In the genomic region with DNA sequence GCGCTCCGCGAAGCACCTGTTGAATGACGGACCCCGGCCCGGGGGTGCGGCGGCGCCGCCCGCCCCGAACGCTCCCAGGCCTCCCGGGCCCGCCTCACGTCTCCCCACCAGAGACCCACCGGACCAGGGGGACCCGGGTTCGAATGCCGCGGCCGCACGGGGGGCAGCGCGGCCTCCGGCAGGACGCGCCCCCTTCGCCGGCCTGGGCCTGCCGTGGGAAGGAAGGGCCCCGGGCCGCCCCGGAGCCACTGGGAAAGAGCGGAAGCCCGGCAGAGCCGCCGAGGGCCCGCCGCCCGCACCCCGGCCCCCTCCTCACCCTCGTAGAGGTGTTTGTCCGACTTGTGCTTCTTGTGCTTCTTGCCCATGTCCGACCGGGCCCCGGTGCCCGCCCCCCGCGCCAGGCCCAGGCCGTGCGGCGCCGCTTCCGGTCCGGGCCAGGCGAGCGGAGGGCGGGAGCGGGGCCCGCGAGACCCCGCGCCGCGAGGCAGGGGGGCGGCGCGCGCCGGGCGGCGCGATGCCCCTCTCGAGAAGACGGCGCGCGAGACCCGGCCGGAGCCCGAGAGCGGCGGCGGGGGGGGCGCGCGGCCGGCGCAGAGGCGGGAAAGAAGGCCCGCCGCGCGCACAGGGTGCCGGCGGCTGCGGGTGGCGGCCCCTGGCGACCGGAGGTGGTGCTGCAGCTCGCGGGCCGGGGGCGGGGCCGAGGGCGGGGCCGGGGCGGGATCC, we compare ENCODE assay signal across 8 cellular contexts. TPM values are rescaled to one million over a fixed set of nuclear protein-coding genes. Genes with fewer than 3 reads are reported as not detected.
DNase-seq lines count a peak whose midpoint lies in the region; ATAC-seq and TF ChIP-seq lines count a peak whose summit lies in the region.

A gene (minus strand): TSS at position 579 of the 723 bp plus-strand sequence. CDS start 214 bp downstream, at position 365.

- in situ Hi-C loops in GM13977 (cut with MboI; ENCODE audit: low pct_unique_long_range_greater_than_20kb, low sequenced_read_pairs, unreplicated experiment): loop anchor here (10.0 to 25.0 kb wide), 2 partner anchors 296 to 419 kb away; no protein-coding TSS in a partner anchor
- in situ Hi-C loops in endometrial microvascular endothelial cells (cut with HindIII; ENCODE audit: inconsistent ontology term, low pct_unique_long_range_greater_than_20kb, low sequenced_read_pairs): no loop called here

- peak; percentile 63 for ATAC-seq in HG02938 (IDR thresholded peaks at IDR 0.05; ENCODE audit: unreplicated experiment)

- peak; percentile 78 for TF ChIP-seq CTCF in GM13977 (IDR thresholded peaks at IDR 0.05; ENCODE audit: extremely low read depth, insufficient read depth, missing control alignments)

- DNase-seq in 8988T (peak; percentile 90), GM13977 (ENCODE audit: low spot score) (peak; percentile 96), NCI-H510A treated with DMSO at 0.1 percent for 48 hours (lab: John Stamatoyannopoulos, UW) (peak; percentile 54), midbrain (lab: John Stamatoyannopoulos, UW) (peak; percentile 65)
- DNase-seq in activated CD8-positive, alpha-beta memory T cell treated with anti-CD3 and anti-CD28 coated beads for 24 hours: peak; percentile 93
- peak; percentile 53 to 60 for DNase-seq in stimulated activated CD8-positive, alpha-beta memory T cell treated with anti-CD3 and anti-CD28 coated beads, Interleukin-15, amount 100 ng/mL, for 48 hours (ENCODE audit: low read depth in 2 of 2)

RNA-seq across cellular contexts. Expression of the gene that starts here (rescaled TPM):
- total RNA-seq in endometrial microvascular endothelial cells (ENCODE audit: inconsistent ontology term): 34.5 TPM

Comparison
In these comparisons a context has a peak if more than half of its experiments do, and no peak if none do; other contexts are left out.
1. Peak in every context shown above with its lines: DNase-seq and ATAC-seq.